Comparison of ENCODE assay signal across 2 cellular contexts in the genomic region with DNA sequence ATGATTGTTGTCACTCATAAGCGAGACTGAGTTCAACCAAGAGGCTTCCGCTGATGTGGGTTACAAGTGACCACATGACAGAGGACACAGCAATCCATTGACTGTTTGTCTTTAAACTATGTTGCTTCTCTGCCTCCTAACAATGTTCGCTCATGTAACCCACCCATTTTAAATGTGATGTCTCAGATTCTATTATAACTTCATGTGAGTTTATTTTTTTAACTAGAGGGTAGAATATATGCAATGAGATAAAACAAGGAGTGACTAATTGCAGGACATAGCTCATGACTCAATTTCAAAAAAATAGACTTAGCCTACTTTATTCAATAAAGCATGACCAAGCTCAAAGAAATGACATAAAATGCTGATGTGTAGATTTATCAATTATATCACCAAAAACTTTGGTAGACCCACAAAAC.
TF ChIP-seq lines count a peak whose summit lies in the region.

No MANE protein-coding gene starts in this region.

TF ChIP-seq in A549, 52 proteins besides CTCF, POLR2A, EP300 and RAD21:
- no peak for TF ChIP-seq HOXA7 (CRISPR knock-in tag; IDR thresholded peaks at IDR 0.05)
- peak; percentile 47 for TF ChIP-seq MAFK (IDR thresholded peaks at IDR 0.05; ENCODE audit: partially characterized antibody)
TF ChIP-seq in A549: peak in this region for 1.

TF ChIP-seq in K562, 482 proteins besides CTCF, POLR2A, EP300 and RAD21:
- TF ChIP-seq RBFOX2 (IDR thresholded peaks at IDR 0.05; ENCODE audit: low read depth, low read length) (no peak), ZNF316 (IDR thresholded peaks at IDR 0.05) (peak; percentile 72), C11orf30 (IDR thresholded peaks at IDR 0.05; ENCODE audit: low read depth) (peak; percentile 53), JUND (IDR thresholded peaks at IDR 0.05; ENCODE audit: borderline replicate concordance, low read depth, low read length) (no peak), JUND (tag; IDR thresholded peaks at IDR 0.05; ENCODE audit: borderline replicate concordance, low read depth, low read length) (no peak), SRSF7 (optimal IDR thresholded peaks at IDR 0.05; ENCODE audit: low read depth, low read length) (no peak), ATF7 (IDR thresholded peaks at IDR 0.05) (no peak), DNMT1 (IDR thresholded peaks at IDR 0.05) (no peak)
- TF ChIP-seq, protein P1, sequence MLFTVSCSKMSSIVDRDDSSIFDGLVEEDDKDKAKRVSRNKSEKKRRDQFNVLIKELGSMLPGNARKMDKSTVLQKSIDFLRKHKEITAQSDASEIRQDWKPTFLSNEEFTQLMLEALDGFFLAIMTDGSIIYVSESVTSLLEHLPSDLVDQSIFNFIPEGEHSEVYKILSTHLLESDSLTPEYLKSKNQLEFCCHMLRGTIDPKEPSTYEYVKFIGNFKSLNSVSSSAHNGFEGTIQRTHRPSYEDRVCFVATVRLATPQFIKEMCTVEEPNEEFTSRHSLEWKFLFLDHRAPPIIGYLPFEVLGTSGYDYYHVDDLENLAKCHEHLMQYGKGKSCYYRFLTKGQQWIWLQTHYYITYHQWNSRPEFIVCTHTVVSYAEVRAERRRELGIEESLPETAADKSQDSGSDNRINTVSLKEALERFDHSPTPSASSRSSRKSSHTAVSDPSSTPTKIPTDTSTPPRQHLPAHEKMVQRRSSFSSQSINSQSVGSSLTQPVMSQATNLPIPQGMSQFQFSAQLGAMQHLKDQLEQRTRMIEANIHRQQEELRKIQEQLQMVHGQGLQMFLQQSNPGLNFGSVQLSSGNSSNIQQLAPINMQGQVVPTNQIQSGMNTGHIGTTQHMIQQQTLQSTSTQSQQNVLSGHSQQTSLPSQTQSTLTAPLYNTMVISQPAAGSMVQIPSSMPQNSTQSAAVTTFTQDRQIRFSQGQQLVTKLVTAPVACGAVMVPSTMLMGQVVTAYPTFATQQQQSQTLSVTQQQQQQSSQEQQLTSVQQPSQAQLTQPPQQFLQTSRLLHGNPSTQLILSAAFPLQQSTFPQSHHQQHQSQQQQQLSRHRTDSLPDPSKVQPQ (CRISPR knock-in tag; IDR thresholded peaks at IDR 0.05; ENCODE audit: borderline replicate concordance), result no peak
- TF ChIP-seq, protein P2, sequence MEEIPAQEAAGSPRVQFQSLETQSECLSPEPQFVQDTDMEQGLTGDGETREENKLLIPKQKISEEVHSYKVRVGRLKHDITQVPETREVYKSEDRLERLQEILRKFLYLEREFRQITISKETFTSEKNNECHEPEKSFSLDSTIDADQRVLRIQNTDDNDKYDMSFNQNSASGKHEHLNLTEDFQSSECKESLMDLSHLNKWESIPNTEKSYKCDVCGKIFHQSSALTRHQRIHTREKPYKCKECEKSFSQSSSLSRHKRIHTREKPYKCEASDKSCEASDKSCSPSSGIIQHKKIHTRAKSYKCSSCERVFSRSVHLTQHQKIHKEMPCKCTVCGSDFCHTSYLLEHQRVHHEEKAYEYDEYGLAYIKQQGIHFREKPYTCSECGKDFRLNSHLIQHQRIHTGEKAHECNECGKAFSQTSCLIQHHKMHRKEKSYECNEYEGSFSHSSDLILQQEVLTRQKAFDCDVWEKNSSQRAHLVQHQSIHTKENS (CRISPR knock-in tag; IDR thresholded peaks at IDR 0.05), result no peak
